Comparison of ENCODE assay signal across 4 cellular contexts in the genomic region with DNA sequence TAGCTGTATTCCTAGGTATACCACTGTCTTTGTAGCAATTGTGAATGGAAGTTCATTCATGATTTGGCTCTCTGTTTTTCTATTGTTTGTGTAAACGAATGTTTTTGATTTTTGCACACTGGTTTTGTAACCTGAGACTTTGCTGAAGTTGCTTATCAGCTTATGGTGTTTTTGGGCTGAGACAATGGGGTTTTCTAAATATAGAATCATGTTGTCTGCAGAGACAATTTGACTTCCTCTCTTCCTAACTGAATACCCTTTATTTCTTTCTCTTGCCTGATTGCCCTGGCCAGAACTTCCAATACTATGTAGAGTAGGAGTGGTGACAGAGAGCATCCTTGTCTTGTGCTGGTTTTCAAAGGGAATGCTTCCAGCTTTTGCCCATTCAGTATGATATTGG.
DNase-seq lines count a peak whose midpoint lies in the region; ATAC-seq and TF ChIP-seq lines count a peak whose summit lies in the region.
"Not testable (repeated sequence)": the region's sequence is repeated elsewhere in the genome, so short reads cannot be mapped to it uniquely, and the experiment has no call there.

No MANE protein-coding gene starts in this region.

- H2AFZ ChIP-seq in KMS-11 (ENCODE audit: low read depth): peak overlapping the region; percentile 2; the same call in 1 of the 2 replicates

- DNase-seq in MV-4-11 (lab: John Stamatoyannopoulos, UW) (peak; percentile 43), OCI-M1 (lab: John Stamatoyannopoulos, UW) (peak; percentile 62)
- not testable (repeated sequence) for DNase-seq in activated T-cell treated with anti-CD3 and anti-CD28 coated beads, Interleukin-2, amount 50 U/mL, for 72 hours

- peak overlapping the region; percentile 44 for H3K27ac Mint-ChIP-seq in activated T-cell treated with anti-CD3 and anti-CD28 coated beads, Interleukin-2, amount 50 U/mL, for 72 hours

- H3K4me1 Mint-ChIP-seq in activated T-cell treated with anti-CD3 and anti-CD28 coated beads, Interleukin-2, amount 50 U/mL, for 72 hours (ENCODE audit: low read depth): not testable (repeated sequence)

- H3K4me1 ChIP-seq in KMS-11 (ENCODE audit: low read depth, poor library complexity, severe bottlenecking): peaks cover 32% of the 10 kb centered on the region

- not testable (repeated sequence) for H3K9ac ChIP-seq in KMS-11

- H4K20me1 ChIP-seq in KMS-11 (ENCODE audit: insufficient read depth): not testable (repeated sequence)

- H3K9me3 Mint-ChIP-seq in activated T-cell treated with anti-CD3 and anti-CD28 coated beads, Interleukin-2, amount 50 U/mL, for 72 hours: peaks cover 14 to 25% of the 10 kb centered on the region in 2 donors

- not testable (repeated sequence) for H3K27ac ChIP-seq in KMS-11

- H3K4me3 Mint-ChIP-seq in activated T-cell treated with anti-CD3 and anti-CD28 coated beads, Interleukin-2, amount 50 U/mL, for 72 hours: not testable (repeated sequence)

- ATAC-seq in activated T-cell treated with anti-CD3 and anti-CD28 coated beads, Interleukin-2, amount 50 U/mL, for 72 hours (replicated peaks in 1 of 2): not testable (repeated sequence)

- H3K79me2 ChIP-seq in KMS-11 (ENCODE audit: insufficient read depth, low read depth): not testable (repeated sequence)

- H3K27me3 Mint-ChIP-seq in activated T-cell treated with anti-CD3 and anti-CD28 coated beads, Interleukin-2, amount 50 U/mL, for 72 hours (ENCODE audit: low read depth): not testable (repeated sequence)

- peak overlapping the region; percentile 26; the same call in 1 of the 2 replicates for H3K4me2 ChIP-seq in KMS-11

- not testable (repeated sequence) for H3K36me3 Mint-ChIP-seq in activated T-cell treated with anti-CD3 and anti-CD28 coated beads, Interleukin-2, amount 50 U/mL, for 72 hours (ENCODE audit: insufficient read depth in 2 of 2)

- TF ChIP-seq CTCF in KMS-11 (conservative IDR thresholded peaks at IDR 0.05; ENCODE audit: low read depth, low read length): not testable (repeated sequence)

- H3K4me3 ChIP-seq in KMS-11 (IDR thresholded peaks at IDR 0.05; ENCODE audit: insufficient read depth, low read depth, low read length): not testable (repeated sequence)

- not testable (repeated sequence) for H3K36me3 ChIP-seq in KMS-11 (ENCODE audit: insufficient read depth)

- not testable (repeated sequence) for H3K27me3 ChIP-seq in KMS-11 (ENCODE audit: insufficient read depth, low read depth)
